In the genomic region with DNA sequence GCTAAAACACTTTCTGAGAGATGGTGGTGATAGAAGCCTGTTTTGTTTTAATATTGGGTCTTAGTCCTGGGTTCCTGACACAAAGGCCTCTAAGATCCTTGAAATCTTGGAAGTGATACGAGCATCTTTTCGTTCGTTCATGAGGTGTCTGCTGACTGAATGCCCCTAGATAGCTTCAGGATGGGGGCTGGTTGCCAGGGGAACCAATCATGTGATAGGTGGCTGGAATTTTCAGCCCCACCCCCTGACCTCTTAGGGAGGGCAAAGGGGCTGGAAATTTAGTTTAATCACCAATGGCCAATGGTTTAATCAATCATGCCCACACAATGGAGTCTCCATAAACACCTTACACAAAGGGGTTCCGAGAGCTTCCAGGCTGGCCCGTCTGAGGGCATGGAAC, we compare ENCODE assay signal across 1 cellular context.
TF ChIP-seq lines count a peak whose summit lies in the region.

No MANE protein-coding gene starts in this region.

TF ChIP-seq in GM23338, 12 proteins besides CTCF, POLR2A, EP300 and RAD21 (continued from another document):
- TF ChIP-seq NANOG (IDR thresholded peaks at IDR 0.05; ENCODE audit: borderline replicate concordance) (no peak), EZH2phosphoT487 (IDR thresholded peaks at IDR 0.05; ENCODE audit: unreplicated experiment) (no peak), ZNF114 (CRISPR knock-in tag; IDR thresholded peaks at IDR 0.05) (no peak), POLR2AphosphoS5 (IDR thresholded peaks at IDR 0.05; ENCODE audit: low read depth) (no peak), CREB1 (CRISPR knock-in tag; IDR thresholded peaks at IDR 0.05; ENCODE audit: low read depth) (no peak), STAT1 (IDR thresholded peaks at IDR 0.05; ENCODE audit: unreplicated experiment) (no peak), ZNF331 (CRISPR knock-in tag; IDR thresholded peaks at IDR 0.05; ENCODE audit: low read depth) (no peak)
- TF ChIP-seq, protein P1, sequence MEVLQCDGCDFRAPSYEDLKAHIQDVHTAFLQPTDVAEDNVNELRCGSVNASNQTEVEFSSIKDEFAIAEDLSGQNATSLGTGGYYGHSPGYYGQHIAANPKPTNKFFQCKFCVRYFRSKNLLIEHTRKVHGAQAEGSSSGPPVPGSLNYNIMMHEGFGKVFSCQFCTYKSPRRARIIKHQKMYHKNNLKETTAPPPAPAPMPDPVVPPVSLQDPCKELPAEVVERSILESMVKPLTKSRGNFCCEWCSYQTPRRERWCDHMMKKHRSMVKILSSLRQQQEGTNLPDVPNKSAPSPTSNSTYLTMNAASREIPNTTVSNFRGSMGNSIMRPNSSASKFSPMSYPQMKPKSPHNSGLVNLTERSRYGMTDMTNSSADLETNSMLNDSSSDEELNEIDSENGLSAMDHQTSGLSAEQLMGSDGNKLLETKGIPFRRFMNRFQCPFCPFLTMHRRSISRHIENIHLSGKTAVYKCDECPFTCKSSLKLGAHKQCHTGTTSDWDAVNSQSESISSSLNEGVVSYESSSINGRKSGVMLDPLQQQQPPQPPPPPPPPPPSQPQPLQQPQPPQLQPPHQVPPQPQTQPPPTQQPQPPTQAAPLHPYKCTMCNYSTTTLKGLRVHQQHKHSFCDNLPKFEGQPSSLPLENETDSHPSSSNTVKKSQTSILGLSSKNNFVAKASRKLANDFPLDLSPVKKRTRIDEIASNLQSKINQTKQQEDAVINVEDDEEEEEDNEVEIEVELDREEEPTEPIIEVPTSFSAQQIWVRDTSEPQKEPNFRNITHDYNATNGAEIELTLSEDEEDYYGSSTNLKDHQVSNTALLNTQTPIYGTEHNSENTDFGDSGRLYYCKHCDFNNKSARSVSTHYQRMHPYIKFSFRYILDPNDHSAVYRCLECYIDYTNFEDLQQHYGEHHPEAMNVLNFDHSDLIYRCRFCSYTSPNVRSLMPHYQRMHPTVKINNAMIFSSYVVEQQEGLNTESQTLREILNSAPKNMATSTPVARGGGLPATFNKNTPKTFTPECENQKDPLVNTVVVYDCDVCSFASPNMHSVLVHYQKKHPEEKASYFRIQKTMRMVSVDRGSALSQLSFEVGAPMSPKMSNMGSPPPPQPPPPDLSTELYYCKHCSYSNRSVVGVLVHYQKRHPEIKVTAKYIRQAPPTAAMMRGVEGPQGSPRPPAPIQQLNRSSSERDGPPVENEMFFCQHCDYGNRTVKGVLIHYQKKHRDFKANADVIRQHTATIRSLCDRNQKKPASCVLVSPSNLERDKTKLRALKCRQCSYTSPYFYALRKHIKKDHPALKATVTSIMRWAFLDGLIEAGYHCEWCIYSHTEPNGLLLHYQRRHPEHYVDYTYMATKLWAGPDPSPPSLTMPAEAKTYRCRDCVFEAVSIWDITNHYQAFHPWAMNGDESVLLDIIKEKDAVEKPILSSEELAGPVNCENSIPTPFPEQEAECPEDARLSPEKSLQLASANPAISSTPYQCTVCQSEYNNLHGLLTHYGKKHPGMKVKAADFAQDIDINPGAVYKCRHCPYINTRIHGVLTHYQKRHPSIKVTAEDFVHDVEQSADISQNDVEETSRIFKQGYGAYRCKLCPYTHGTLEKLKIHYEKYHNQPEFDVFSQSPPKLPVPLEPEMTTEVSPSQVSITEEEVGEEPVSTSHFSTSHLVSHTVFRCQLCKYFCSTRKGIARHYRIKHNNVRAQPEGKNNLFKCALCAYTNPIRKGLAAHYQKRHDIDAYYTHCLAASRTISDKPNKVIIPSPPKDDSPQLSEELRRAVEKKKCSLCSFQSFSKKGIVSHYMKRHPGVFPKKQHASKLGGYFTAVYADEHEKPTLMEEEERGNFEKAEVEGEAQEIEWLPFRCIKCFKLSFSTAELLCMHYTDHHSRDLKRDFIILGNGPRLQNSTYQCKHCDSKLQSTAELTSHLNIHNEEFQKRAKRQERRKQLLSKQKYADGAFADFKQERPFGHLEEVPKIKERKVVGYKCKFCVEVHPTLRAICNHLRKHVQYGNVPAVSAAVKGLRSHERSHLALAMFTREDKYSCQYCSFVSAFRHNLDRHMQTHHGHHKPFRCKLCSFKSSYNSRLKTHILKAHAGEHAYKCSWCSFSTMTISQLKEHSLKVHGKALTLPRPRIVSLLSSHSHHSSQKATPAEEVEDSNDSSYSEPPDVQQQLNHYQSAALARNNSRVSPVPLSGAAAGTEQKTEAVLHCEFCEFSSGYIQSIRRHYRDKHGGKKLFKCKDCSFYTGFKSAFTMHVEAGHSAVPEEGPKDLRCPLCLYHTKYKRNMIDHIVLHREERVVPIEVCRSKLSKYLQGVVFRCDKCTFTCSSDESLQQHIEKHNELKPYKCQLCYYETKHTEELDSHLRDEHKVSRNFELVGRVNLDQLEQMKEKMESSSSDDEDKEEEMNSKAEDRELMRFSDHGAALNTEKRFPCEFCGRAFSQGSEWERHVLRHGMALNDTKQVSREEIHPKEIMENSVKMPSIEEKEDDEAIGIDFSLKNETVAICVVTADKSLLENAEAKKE (CRISPR knock-in tag; IDR thresholded peaks at IDR 0.05), result no peak
- TF ChIP-seq, protein P2, sequence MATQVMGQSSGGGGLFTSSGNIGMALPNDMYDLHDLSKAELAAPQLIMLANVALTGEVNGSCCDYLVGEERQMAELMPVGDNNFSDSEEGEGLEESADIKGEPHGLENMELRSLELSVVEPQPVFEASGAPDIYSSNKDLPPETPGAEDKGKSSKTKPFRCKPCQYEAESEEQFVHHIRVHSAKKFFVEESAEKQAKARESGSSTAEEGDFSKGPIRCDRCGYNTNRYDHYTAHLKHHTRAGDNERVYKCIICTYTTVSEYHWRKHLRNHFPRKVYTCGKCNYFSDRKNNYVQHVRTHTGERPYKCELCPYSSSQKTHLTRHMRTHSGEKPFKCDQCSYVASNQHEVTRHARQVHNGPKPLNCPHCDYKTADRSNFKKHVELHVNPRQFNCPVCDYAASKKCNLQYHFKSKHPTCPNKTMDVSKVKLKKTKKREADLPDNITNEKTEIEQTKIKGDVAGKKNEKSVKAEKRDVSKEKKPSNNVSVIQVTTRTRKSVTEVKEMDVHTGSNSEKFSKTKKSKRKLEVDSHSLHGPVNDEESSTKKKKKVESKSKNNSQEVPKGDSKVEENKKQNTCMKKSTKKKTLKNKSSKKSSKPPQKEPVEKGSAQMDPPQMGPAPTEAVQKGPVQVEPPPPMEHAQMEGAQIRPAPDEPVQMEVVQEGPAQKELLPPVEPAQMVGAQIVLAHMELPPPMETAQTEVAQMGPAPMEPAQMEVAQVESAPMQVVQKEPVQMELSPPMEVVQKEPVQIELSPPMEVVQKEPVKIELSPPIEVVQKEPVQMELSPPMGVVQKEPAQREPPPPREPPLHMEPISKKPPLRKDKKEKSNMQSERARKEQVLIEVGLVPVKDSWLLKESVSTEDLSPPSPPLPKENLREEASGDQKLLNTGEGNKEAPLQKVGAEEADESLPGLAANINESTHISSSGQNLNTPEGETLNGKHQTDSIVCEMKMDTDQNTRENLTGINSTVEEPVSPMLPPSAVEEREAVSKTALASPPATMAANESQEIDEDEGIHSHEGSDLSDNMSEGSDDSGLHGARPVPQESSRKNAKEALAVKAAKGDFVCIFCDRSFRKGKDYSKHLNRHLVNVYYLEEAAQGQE (IDR thresholded peaks at IDR 0.05; ENCODE audit: unreplicated experiment), result no peak
